ENCODE assay signal across 28 cellular contexts in genomic region chr2:170237572-170238120, GRCh38. TPM values are rescaled to one million over a fixed set of nuclear protein-coding genes. Genes with fewer than 3 reads are reported as not detected.
"Had no signal": no experiment of that assay in that cellular context is flagged by ENCODE, and none has a peak within 500 bp of the region (broad histone marks: within the 10 kb centered on the region; RNA-seq: fewer than 3 reads in every experiment).

No MANE protein-coding gene starts in this region.

- H3K27me3 ChIP-seq: Peyer's patch, SJCRH30 had no signal

- H3K4me2 ChIP-seq: SK-N-SH had no signal

- H3K9ac ChIP-seq: SK-N-SH had no signal

- H3K27ac ChIP-seq: adrenal gland, Peyer's patch, RWPE1, SJCRH30, WERI-Rb-1 had no signal

- ATAC-seq: activated CD4-positive, alpha-beta T cell treated with anti-CD3 and anti-CD28 coated beads for 36 hours; activated T-cell treated with anti-CD3 and anti-CD28 coated beads, Interleukin-2, amount 50 U/mL, for 72 hours had no signal

- H3K9me3 ChIP-seq: adrenal gland, Peyer's patch, SJCRH30, SK-N-SH had no signal

- DNase-seq: activated CD4-positive, alpha-beta memory T cell treated with anti-CD3 and anti-CD28 coated beads, Interleukin-2, amount 10 ng/mL, durations not matched to agents 7 days and 5 days; activated CD4-positive, alpha-beta T cell treated with anti-CD3 and anti-CD28 coated beads for 36 hours; activated CD4-positive, alpha-beta T cell treated with anti-CD3 and anti-CD28 coated beads, Interleukin-2, amount 50 U/mL, for 1 hour; activated CD8-positive, alpha-beta memory T cell treated with anti-CD3 and anti-CD28 coated beads, Interleukin-2, amount 50 U/mL, for 4 hours; activated naive CD4-positive, alpha-beta T cell treated with anti-CD3 and anti-CD28 coated beads, Interleukin-2, amount 50 U/mL, for 16 hours; activated naive CD8-positive, alpha-beta T cell treated with anti-CD3 and anti-CD28 coated beads, Interleukin-2, amount 10 ng/mL, durations not matched to agents 7 days and 5 days; activated T-cell treated with anti-CD3 and anti-CD28 coated beads, Interleukin-2, amount 50 U/mL, for 72 hours; adrenal gland; anterior cingulate cortex; central memory CD4-positive, alpha-beta T cell; KG1; NCI-H1048; NCI-H1694; NCI-H2029; NCI-H2107; NCI-H446 treated with DMSO at 0.1 percent for 48 hours; NCI-H524 treated with DMSO at 0.1 percent for 48 hours; NK-92 treated with Interleukin-12 subunit alpha and Interleukin-12 subunit beta, amount 100 ng/mL, for 24 hours; OCI-M1; Peyer's patch; Right ventricle myocardium superior; SJCRH30; T-helper 1 cell; WERI-Rb-1 had no signal

- H3K4me1 ChIP-seq: Peyer's patch, SJCRH30 had no signal

- H3K4me3 ChIP-seq: adrenal gland, Peyer's patch, SJCRH30 had no signal

- FAIRE-seq: bronchial epithelial cell had no signal

- H3K36me3 ChIP-seq: adrenal gland, Peyer's patch, SJCRH30, WERI-Rb-1 had no signal

RNA-seq across cellular contexts. Expression of gene MYO3B, which starts 59.7 kb away (rescaled TPM):
- total RNA-seq: M059J, Peyer's patch, Right ventricle myocardium superior had no signal
- polyA plus RNA-seq: SK-N-SH had no signal
